8 cellular contexts compared by ENCODE assay signal in the genomic region with DNA sequence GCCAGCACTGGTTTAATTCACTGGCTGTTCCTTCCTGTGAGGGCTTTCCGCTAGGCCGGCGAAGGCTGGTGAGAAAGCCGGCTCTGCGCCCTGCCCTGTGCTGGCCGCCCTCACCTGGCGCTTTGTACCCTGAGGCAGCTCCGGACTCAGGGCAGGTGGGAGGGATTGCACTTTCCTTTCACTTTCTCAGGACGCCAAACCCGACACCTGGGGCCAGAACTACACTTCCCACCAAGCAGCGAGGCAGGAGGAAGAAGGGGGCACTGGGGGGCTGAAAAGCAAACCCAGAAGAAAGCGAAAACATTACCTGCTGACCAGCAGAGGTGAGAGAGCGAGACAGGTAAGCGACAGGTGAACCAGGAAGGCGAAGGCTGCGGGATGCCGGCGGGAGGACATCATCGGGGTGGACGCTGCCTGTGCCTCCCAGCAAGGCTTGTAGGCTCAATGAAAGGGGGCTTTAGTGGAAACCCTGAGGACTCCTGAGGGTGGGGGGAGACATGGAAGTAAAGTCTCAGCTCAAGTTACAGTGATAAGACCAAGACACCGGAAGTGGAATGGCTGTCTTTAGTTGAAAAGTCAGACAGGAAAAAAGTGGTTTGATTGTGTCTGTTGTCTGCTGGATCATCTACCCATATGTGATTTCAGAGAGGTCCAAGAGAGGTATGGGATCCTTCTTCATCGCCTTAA. TPM values are rescaled to one million over a fixed set of nuclear protein-coding genes. Genes with fewer than 3 reads are reported as not detected.
DNase-seq lines count a peak whose midpoint lies in the region; ATAC-seq and TF ChIP-seq lines count a peak whose summit lies in the region.

A gene with protein sequence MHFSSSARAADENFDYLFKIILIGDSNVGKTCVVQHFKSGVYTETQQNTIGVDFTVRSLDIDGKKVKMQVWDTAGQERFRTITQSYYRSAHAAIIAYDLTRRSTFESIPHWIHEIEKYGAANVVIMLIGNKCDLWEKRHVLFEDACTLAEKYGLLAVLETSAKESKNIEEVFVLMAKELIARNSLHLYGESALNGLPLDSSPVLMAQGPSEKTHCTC (plus strand): TSS at position 181 of the 687 bp plus-strand sequence. CDS start 3,589 bp downstream, outside the sequence.

- H4K20me1 ChIP-seq in BLaER1 treated with 17β-estradiol and CSF1 and Interleukin-3, amounts not matched to agents 10 nM and 100 nM = no peaks in the 10 kb centered on the region

- peak within 1 kb of the TSS in 4 of 10 experiments; percentile 12 to 45 (median 28); a peak in 5 of 20 replicates for H3K4me3 ChIP-seq in BLaER1 treated with 17β-estradiol and CSF1 and Interleukin-3, amounts not matched to agents 10 nM and 100 nM
- peak within 1 kb of the TSS; percentile 76 for H3K4me3 ChIP-seq in effector memory CD4-positive, alpha-beta T cell (ENCODE audit: insufficient read depth, low read depth, low read length, poor library complexity, severe bottlenecking)
- H3K4me3 ChIP-seq in urinary bladder (ENCODE audit: low read depth, low read length) = peak within 1 kb of the TSS; percentile 29

- peak within 1 kb of the TSS; percentile 57 to 85 (median 79) for H3K4me2 ChIP-seq in BLaER1 treated with 17β-estradiol and CSF1 and Interleukin-3, amounts not matched to agents 10 nM and 100 nM

- H3K9ac ChIP-seq in BLaER1 treated with 17β-estradiol and CSF1 and Interleukin-3, amounts not matched to agents 10 nM and 100 nM = peak within 1 kb of the TSS in 4 of 11 experiments; percentile 5 to 24 (median 22); a peak in 1 of 22 replicates

- H3K27me3 ChIP-seq in BLaER1 treated with 17β-estradiol and CSF1 and Interleukin-3, amounts not matched to agents 10 nM and 100 nM = no peaks in the 10 kb centered on the region
- H3K27me3 ChIP-seq in effector memory CD4-positive, alpha-beta T cell (replicated peaks; ENCODE audit: control insufficient read depth, insufficient read depth, low read length, poor library complexity, severe bottlenecking) = no peaks in the 10 kb centered on the region

- peak within 1 kb of the TSS in 6 of 11 experiments; percentile 4 to 40 (median 20); a peak in 5 of 22 replicates for H3K27ac ChIP-seq in BLaER1 treated with 17β-estradiol and CSF1 and Interleukin-3, amounts not matched to agents 10 nM and 100 nM
- H3K27ac ChIP-seq in effector memory CD4-positive, alpha-beta T cell (ENCODE audit: insufficient read depth, low read length, poor library complexity, severe bottlenecking) = peak within 1 kb of the TSS; percentile 60
- H3K27ac ChIP-seq in urinary bladder (ENCODE audit: low read depth) = peak within 1 kb of the TSS; percentile 65

- no peaks in the 10 kb centered on the region for H3K36me3 ChIP-seq in BLaER1 treated with 17β-estradiol and CSF1 and Interleukin-3, amounts not matched to agents 10 nM and 100 nM
- H3K36me3 ChIP-seq in effector memory CD4-positive, alpha-beta T cell (ENCODE audit: control insufficient read depth, insufficient read depth, low read length) = no peaks in the 10 kb centered on the region
- H3K36me3 ChIP-seq in urinary bladder (ENCODE audit: insufficient read depth) = no peaks in the 10 kb centered on the region

- H3K9me3 Mint-ChIP-seq in IgD-negative memory B cell (no peaks in the 10 kb centered on the region), nephron progenitor cell (peaks cover 10% of the 10 kb centered on the region)

- no peak for TF ChIP-seq CTCF in nephron progenitor cell (IDR thresholded peaks at IDR 0.05)

- ATAC-seq in GM18861 (IDR thresholded peaks at IDR 0.05; ENCODE audit: unreplicated experiment) (no peak), HG02759 (IDR thresholded peaks at IDR 0.05; ENCODE audit: unreplicated experiment) (no peak)

- H3K9me3 ChIP-seq in BLaER1 treated with 17β-estradiol and CSF1 and Interleukin-3, amounts not matched to agents 10 nM and 100 nM (replicated peaks in 1 of 11) = no peaks in the 10 kb centered on the region
- H3K9me3 ChIP-seq in effector memory CD4-positive, alpha-beta T cell (ENCODE audit: control insufficient read depth, low read length) = no peaks in the 10 kb centered on the region

- H3K36me3 Mint-ChIP-seq in IgD-negative memory B cell (no peaks in the 10 kb centered on the region), nephron progenitor cell (ENCODE audit: low read depth) (no peaks in the 10 kb centered on the region)

- H3K4me1 Mint-ChIP-seq in IgD-negative memory B cell (peaks cover 7 to 10% (median 9%) of the 10 kb centered on the region in 3 donors), nephron progenitor cell (peaks cover 17% of the 10 kb centered on the region)

- peak; percentile 9 to 10 for DNase-seq in activated CD4-positive, alpha-beta T cell treated with anti-CD3 and anti-CD28 coated beads, Interleukin-2, amount 50 U/mL, for 24 hours (ENCODE audit: low read depth in 1 of 2, low spot score in 1 of 2)
- DNase-seq in effector memory CD4-positive, alpha-beta T cell = peak; percentile 8 to 31 (median 23)
- DNase-seq in nephron progenitor cell = no peak

- peaks cover 12 to 35% (median 15%) of the 10 kb centered on the region in 10 experiments for H3K4me1 ChIP-seq in BLaER1 treated with 17β-estradiol and CSF1 and Interleukin-3, amounts not matched to agents 10 nM and 100 nM
- H3K4me1 ChIP-seq in effector memory CD4-positive, alpha-beta T cell (ENCODE audit: control insufficient read depth, insufficient read depth, low read length, poor library complexity, severe bottlenecking) = no peaks in the 10 kb centered on the region
- no peaks in the 10 kb centered on the region for H3K4me1 ChIP-seq in urinary bladder (ENCODE audit: insufficient read depth)

- H3K27ac Mint-ChIP-seq in IgD-negative memory B cell (peak within 1 kb of the TSS; percentile 25 to 83 (median 68)), nephron progenitor cell (peak within 1 kb of the TSS; percentile 8)

- H3K27me3 Mint-ChIP-seq in IgD-negative memory B cell (no peaks in the 10 kb centered on the region), nephron progenitor cell (ENCODE audit: low read depth, poor library complexity) (peaks cover 40% of the 10 kb centered on the region)

- 13% methylated on average over 22 of the region's 22 CpGs for WGBS in urinary bladder

- H3K4me3 Mint-ChIP-seq in IgD-negative memory B cell (peak within 1 kb of the TSS; percentile 84 to 94 (median 90)), nephron progenitor cell (peak within 1 kb of the TSS; percentile 84)

RNA-seq across cellular contexts. Expression of the gene that starts here (rescaled TPM):
- polyA plus RNA-seq in IgD-negative memory B cell (0.90 TPM), urinary bladder (0.10 TPM)
- total RNA-seq in urinary bladder = 1.7 TPM
